In genomic region chr7:157080111-157080730, GRCh38 we compare ENCODE assay signal across 18 cellular contexts. TPM values are rescaled to one million over a fixed set of nuclear protein-coding genes. Genes with fewer than 3 reads are reported as not detected.
DNase-seq lines count a peak whose midpoint lies in the region; ATAC-seq, FAIRE-seq and TF ChIP-seq lines count a peak whose summit lies in the region.
"Had no signal": no experiment of that assay in that cellular context is flagged by ENCODE, and none has a peak within 500 bp of the region (broad histone marks: within the 10 kb centered on the region; RNA-seq: fewer than 3 reads in every experiment).

No MANE protein-coding gene starts in this region.

- no peak overlapping the region for H3K27ac ChIP-seq in mammary epithelial cell (ENCODE audit: insufficient read depth, low read depth, low read length)
- H3K27ac ChIP-seq in breast epithelium = no peak overlapping the region
- H3K27ac ChIP-seq in kidney (ENCODE audit: low read depth in 2 of 2, low read length in 2 of 2) = no peak overlapping the region
- H3K27ac ChIP-seq: BLaER1 treated with 17β-estradiol and CSF1 and Interleukin-3, amounts not matched to agents 10 nM and 100 nM; SJCRH30 had no signal

- no peak for ATAC-seq in activated CD8-positive, alpha-beta T cell treated with anti-CD3 and anti-CD28 coated beads, Interleukin-2, amount 10 ng/mL, durations not matched to agents 7 days and 5 days

- H3K9ac ChIP-seq in mammary epithelial cell (ENCODE audit: insufficient read depth, low read length) (no peak overlapping the region), kidney (ENCODE audit: low read length in 2 of 2) (no peak overlapping the region)
- H3K9ac ChIP-seq: BLaER1 treated with 17β-estradiol and CSF1 and Interleukin-3, amounts not matched to agents 10 nM and 100 nM had no signal

- no peaks in the 10 kb centered on the region for H3K36me3 Mint-ChIP-seq in activated CD8-positive, alpha-beta T cell treated with anti-CD3 and anti-CD28 coated beads, Interleukin-2, amount 10 ng/mL, durations not matched to agents 7 days and 5 days (ENCODE audit: low read depth)

- H4K20me1 ChIP-seq in mammary epithelial cell (ENCODE audit: insufficient read depth, low read length) = no peaks in the 10 kb centered on the region
- H4K20me1 ChIP-seq: BLaER1 treated with 17β-estradiol and CSF1 and Interleukin-3, amounts not matched to agents 10 nM and 100 nM had no signal

- no peaks in the 10 kb centered on the region for H3K4me1 Mint-ChIP-seq in activated CD8-positive, alpha-beta T cell treated with anti-CD3 and anti-CD28 coated beads, Interleukin-2, amount 10 ng/mL, durations not matched to agents 7 days and 5 days (ENCODE audit: low read depth)

- dilution Hi-C loops in mammary epithelial cell (cut with HindIII; ENCODE audit: low sequenced_read_pairs) = no loop called here

- no peak overlapping the region for H3K4me3 Mint-ChIP-seq in activated CD8-positive, alpha-beta T cell treated with anti-CD3 and anti-CD28 coated beads, Interleukin-2, amount 10 ng/mL, durations not matched to agents 7 days and 5 days

- no peak overlapping the region for H3K4me3 ChIP-seq in mammary epithelial cell (replicated peaks in 1 of 3; ENCODE audit: insufficient read depth in 1 of 3, low read depth in 2 of 3, low read length in 3 of 3)
- H3K4me3 ChIP-seq in breast epithelium = no peak overlapping the region
- H3K4me3 ChIP-seq in kidney (ENCODE audit: low read length in 2 of 2) = no peak overlapping the region
- H3K4me3 ChIP-seq: BLaER1 treated with 17β-estradiol and CSF1 and Interleukin-3, amounts not matched to agents 10 nM and 100 nM; SJCRH30 had no signal

- 85% methylated on average over 10 of the region's 10 CpGs for WGBS in mammary epithelial cell (ENCODE audit: low coverage, missing lambda C conversion rate)

- H3K79me2 ChIP-seq in mammary epithelial cell (ENCODE audit: insufficient read depth, low read length) = no peaks in the 10 kb centered on the region

- BruUV-seq in mammary epithelial cell (replicated peaks; lab: Mats Ljungman, UMichigan) = no TSS peak

- no peaks in the 10 kb centered on the region for H3K27me3 ChIP-seq in mammary epithelial cell (ENCODE audit: insufficient read depth, low read length)
- peaks cover 0 to 43% of the 10 kb centered on the region in 2 donors for H3K27me3 ChIP-seq in breast epithelium
- H3K27me3 ChIP-seq: BLaER1 treated with 17β-estradiol and CSF1 and Interleukin-3, amounts not matched to agents 10 nM and 100 nM had no signal

- in situ Hi-C loops in mammary epithelial cell (cut with MboI; ENCODE audit: low sequenced_read_pairs in 2 of 2) = no loop called here

- DNase-seq in mammary epithelial cell (peak; percentile 6), breast epithelium (ENCODE audit: low spot score in 2 of 2) (no peak), RPMI7951 (ENCODE audit: low read depth) (peak; percentile 14), kidney (peak; percentile 45), NCI-H510A (lab: John Stamatoyannopoulos, UW) (no peak), NCI-H524 treated with DMSO at 0.1 percent for 48 hours (lab: John Stamatoyannopoulos, UW) (no peak)
- no peak for DNase-seq in activated effector memory CD4-positive, alpha-beta T cell treated with Interleukin-2 at 50 U/mL for 16 hours
- DNase-seq in activated CD8-positive, alpha-beta T cell treated with anti-CD3 and anti-CD28 coated beads, Interleukin-2, amount 10 ng/mL, durations not matched to agents 7 days and 5 days = no peak
- DNase-seq: DND-41, GOT3, KG1, NCI-H146, NCI-H2081, NCI-H510A treated with DMSO at 0.1 percent for 48 hours, RPMI8226, SJCRH30 had no signal

- no peak overlapping the region for H3K4me2 ChIP-seq in mammary epithelial cell (ENCODE audit: insufficient read depth, low read depth, low read length)
- H3K4me2 ChIP-seq: BLaER1 treated with 17β-estradiol and CSF1 and Interleukin-3, amounts not matched to agents 10 nM and 100 nM had no signal

- H3K9me3 Mint-ChIP-seq in activated CD8-positive, alpha-beta T cell treated with anti-CD3 and anti-CD28 coated beads, Interleukin-2, amount 10 ng/mL, durations not matched to agents 7 days and 5 days (ENCODE audit: insufficient read depth) = no peaks in the 10 kb centered on the region

- TF ChIP-seq POLR2A in breast epithelium (IDR thresholded peaks at IDR 0.05) = no peak

- H3K4me1 ChIP-seq in mammary epithelial cell (ENCODE audit: insufficient read depth, low read length) = peaks cover 4% of the 10 kb centered on the region
- H3K4me1 ChIP-seq in breast epithelium = no peaks in the 10 kb centered on the region
- no peaks in the 10 kb centered on the region for H3K4me1 ChIP-seq in kidney (ENCODE audit: control insufficient read depth in 1 of 2, insufficient read depth in 1 of 2, low read depth in 1 of 2, low read length in 2 of 2)
- H3K4me1 ChIP-seq: BLaER1 treated with 17β-estradiol and CSF1 and Interleukin-3, amounts not matched to agents 10 nM and 100 nM; SJCRH30 had no signal

- POLR2A ChIA-PET in activated CD8-positive, alpha-beta T cell treated with anti-CD3 and anti-CD28 coated beads, Interleukin-2, amount 10 ng/mL, durations not matched to agents 7 days and 5 days (lab: Charles Lee) = no interaction called here

- H3K27me3 Mint-ChIP-seq in activated CD8-positive, alpha-beta T cell treated with anti-CD3 and anti-CD28 coated beads, Interleukin-2, amount 10 ng/mL, durations not matched to agents 7 days and 5 days (ENCODE audit: low read depth) = peaks cover 42% of the 10 kb centered on the region

- FAIRE-seq in kidney (lab: Jason Lieb, UNC) = no peak
- FAIRE-seq: A204.1 had no signal

- intact Hi-C loops in mammary epithelial cell (cut with micrococcal nuclease) = no loop called here
- intact Hi-C loops in breast epithelium (cut with DNase I; ENCODE audit: low total_unique reads) = no loop called here
- intact Hi-C loops in kidney (cut with DNase I) = no loop called here

- H2AFZ ChIP-seq in mammary epithelial cell (ENCODE audit: low read depth, low read length) = no peak overlapping the region

- H3K36me3 ChIP-seq in mammary epithelial cell (ENCODE audit: insufficient read depth, low read length) = no peaks in the 10 kb centered on the region
- H3K36me3 ChIP-seq in breast epithelium = no peaks in the 10 kb centered on the region
- no peaks in the 10 kb centered on the region for H3K36me3 ChIP-seq in kidney (ENCODE audit: control insufficient read depth in 1 of 2, insufficient read depth in 2 of 2, low read length in 2 of 2)
- H3K36me3 ChIP-seq: SJCRH30 had no signal

- H3K27ac Mint-ChIP-seq in activated CD8-positive, alpha-beta T cell treated with anti-CD3 and anti-CD28 coated beads, Interleukin-2, amount 10 ng/mL, durations not matched to agents 7 days and 5 days = no peak overlapping the region

- TF ChIP-seq CTCF in mammary epithelial cell (conservative IDR thresholded peaks at IDR 0.05 in 1 of 2, IDR thresholded peaks at IDR 0.05 in 1 of 2; ENCODE audit: extremely low read depth in 1 of 2, insufficient read depth in 1 of 2, low read depth in 1 of 2, low read length in 2 of 2) (no peak), breast epithelium (IDR thresholded peaks at IDR 0.05) (no peak), kidney (IDR thresholded peaks at IDR 0.05; ENCODE audit: borderline replicate concordance, extremely low read depth, insufficient read depth) (no peak)

- no peaks in the 10 kb centered on the region for H3K9me3 ChIP-seq in mammary epithelial cell (replicated peaks; ENCODE audit: insufficient read depth, low read length)
- H3K9me3 ChIP-seq in breast epithelium = peaks cover 30 to 39% of the 10 kb centered on the region in 2 donors
- H3K9me3 ChIP-seq in kidney (ENCODE audit: control insufficient read depth in 1 of 2, low read length in 2 of 2) = peaks cover 0 to 3% of the 10 kb centered on the region in 2 donors
- H3K9me3 ChIP-seq: SJCRH30 had no signal

- CTCF ChIA-PET in mammary epithelial cell (lab: Charles Lee; ENCODE audit: low non-redundant PET) = no interaction called here
- CTCF ChIA-PET in activated CD8-positive, alpha-beta T cell treated with anti-CD3 and anti-CD28 coated beads, Interleukin-2, amount 10 ng/mL, durations not matched to agents 7 days and 5 days (lab: Charles Lee) = no interaction called here

RNA-seq across cellular contexts. Expression of gene UBE3C, which starts 58.5 kb away (rescaled TPM):
- total RNA-seq in mammary epithelial cell = 100 to 1,000 TPM; 108 to 109 TPM
- 78.8 TPM for polyA plus RNA-seq in mammary epithelial cell
- polyA minus RNA-seq in mammary epithelial cell = 104 TPM
- total RNA-seq in breast epithelium = 10 to 100 TPM; 63.0 to 96.4 (median 87.4) TPM
- total RNA-seq in RPMI7951 (2014; rRNA removed; shearing (Covaris generic)) = 73.1 and 78.4 TPM in 2 replicates
- total RNA-seq in kidney = 58.5 TPM
- 20.9 TPM for polyA plus RNA-seq in kidney (ENCODE audit: insufficient read depth, low read depth, low replicate concordance)
- 10 to 100 TPM; 57.1 to 57.9 TPM for total RNA-seq in activated CD8-positive, alpha-beta T cell treated with anti-CD3 and anti-CD28 coated beads, Interleukin-2, amount 10 ng/mL, durations not matched to agents 7 days and 5 days

Comparison
In these comparisons a context has a peak if more than half of its experiments do, and no peak if none do; other contexts are left out.
1. DNase-seq: peak in mammary epithelial cell (single experiment), RPMI7951 (single experiment) and kidney (single experiment); none in breast epithelium (0 of 2), activated effector memory CD4-positive, alpha-beta T cell treated with Interleukin-2 at 50 U/mL for 16 hours (single experiment), NCI-H510A (single experiment), NCI-H524 treated with DMSO at 0.1 percent for 48 hours (single experiment) and activated CD8-positive, alpha-beta T cell treated with anti-CD3 and anti-CD28 coated beads, Interleukin-2, amount 10 ng/mL, durations not matched to agents 7 days and 5 days (single experiment).